1 cellular context compared by ENCODE assay signal in genomic region chr1:1573843-1574720, GRCh38.
TF ChIP-seq lines count a peak whose summit lies in the region.

No MANE protein-coding gene starts in this region.

TF ChIP-seq in H1, 55 proteins besides CTCF, POLR2A, EP300 and RAD21:
- TF ChIP-seq ASH2L (IDR thresholded peaks at IDR 0.05; ENCODE audit: low read length) (no peak), TBP (IDR thresholded peaks at IDR 0.05; ENCODE audit: low read depth, low read length) (no peak), SIX5 (IDR thresholded peaks at IDR 0.05; ENCODE audit: low read depth, low read length) (no peak), KDM4A (IDR thresholded peaks at IDR 0.05; ENCODE audit: low read depth, low read length, severe bottlenecking) (no peak), TAF1 (IDR thresholded peaks at IDR 0.05; ENCODE audit: low read depth, low read length) (no peak), CBX5 (IDR thresholded peaks at IDR 0.05; ENCODE audit: low read depth, low read length) (no peak), CREB1 (IDR thresholded peaks at IDR 0.05) (no peak), CBX8 (IDR thresholded peaks at IDR 0.05; ENCODE audit: borderline replicate concordance, low read depth, low read length) (no peak), FOSL1 (IDR thresholded peaks at IDR 0.05; ENCODE audit: insufficient read depth, low read depth, low read length) (no peak), CTBP2 (IDR thresholded peaks at IDR 0.05; ENCODE audit: borderline replicate concordance, insufficient read depth, insufficient read length, low read length) (no peak), NANOG (IDR thresholded peaks at IDR 0.05; ENCODE audit: insufficient read depth, low read depth, low read length, poor library complexity, severe bottlenecking) (no peak), PHF8 (conservative IDR thresholded peaks at IDR 0.05; ENCODE audit: low read depth, low read length) (peak; percentile 34), CEBPB (IDR thresholded peaks at IDR 0.05; ENCODE audit: low read depth, low read length) (no peak), BCL11A (IDR thresholded peaks at IDR 0.05; ENCODE audit: low read depth in 2 of 2, low read length in 2 of 2) (no peak), GABPA (IDR thresholded peaks at IDR 0.05; ENCODE audit: borderline replicate concordance, insufficient read depth, low read length) (peak; percentile 9; the same call in 1 of the 2 replicates), ZNF274 (IDR thresholded peaks at IDR 0.05; ENCODE audit: borderline replicate concordance, extremely low read depth, low read length) (no peak), CHD1 (IDR thresholded peaks at IDR 0.05; ENCODE audit: low read depth, low read length) (no peak), BACH1 (IDR thresholded peaks at IDR 0.05; ENCODE audit: low read length) (no peak), BRCA1 (IDR thresholded peaks at IDR 0.05; ENCODE audit: low read depth, low read length) (no peak), YY1 (IDR thresholded peaks at IDR 0.05; ENCODE audit: low read depth, low read length) (peak; percentile 96), SP1 (IDR thresholded peaks at IDR 0.05; ENCODE audit: low read depth, low read length) (no peak), TEAD4 (IDR thresholded peaks at IDR 0.05; ENCODE audit: low read depth, low read length) (no peak), KDM5A (IDR thresholded peaks at IDR 0.05; ENCODE audit: low read length) (peak; percentile 63; the same call in 1 of the 2 replicates), RFX5 (IDR thresholded peaks at IDR 0.05; ENCODE audit: borderline replicate concordance, low read depth, low read length) (no peak), RBBP5 (IDR thresholded peaks at IDR 0.05; ENCODE audit: borderline replicate concordance, low read depth, low read length) (peak; percentile 71; the same call in 1 of the 2 replicates), TAF7 (optimal IDR thresholded peaks at IDR 0.05; ENCODE audit: borderline replicate concordance, low read depth, low read length) (peak; percentile 1), CHD2 (IDR thresholded peaks at IDR 0.05; ENCODE audit: low read length) (peak; percentile 11; the same call in 1 of the 2 replicates), POLR2AphosphoS5 (IDR thresholded peaks at IDR 0.05; ENCODE audit: low read depth, low read length) (peak; percentile 83), GTF2F1 (IDR thresholded peaks at IDR 0.05; ENCODE audit: borderline replicate concordance, low read depth, low read length) (no peak), NRF1 (IDR thresholded peaks at IDR 0.05; ENCODE audit: low read depth, low read length) (no peak), SIRT6 (IDR thresholded peaks at IDR 0.05; ENCODE audit: low read length) (no peak), RXRA (IDR thresholded peaks at IDR 0.05; ENCODE audit: insufficient read depth, low read depth, low read length) (no peak), KDM1A (IDR thresholded peaks at IDR 0.05; ENCODE audit: borderline replicate concordance, low read length) (no peak)
- TF ChIP-seq, protein P1, sequence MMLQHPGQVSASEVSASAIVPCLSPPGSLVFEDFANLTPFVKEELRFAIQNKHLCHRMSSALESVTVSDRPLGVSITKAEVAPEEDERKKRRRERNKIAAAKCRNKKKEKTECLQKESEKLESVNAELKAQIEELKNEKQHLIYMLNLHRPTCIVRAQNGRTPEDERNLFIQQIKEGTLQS (IDR thresholded peaks at IDR 0.05; ENCODE audit: insufficient read depth, low read depth, low read length): no peak
- TF ChIP-seq, protein P2, sequence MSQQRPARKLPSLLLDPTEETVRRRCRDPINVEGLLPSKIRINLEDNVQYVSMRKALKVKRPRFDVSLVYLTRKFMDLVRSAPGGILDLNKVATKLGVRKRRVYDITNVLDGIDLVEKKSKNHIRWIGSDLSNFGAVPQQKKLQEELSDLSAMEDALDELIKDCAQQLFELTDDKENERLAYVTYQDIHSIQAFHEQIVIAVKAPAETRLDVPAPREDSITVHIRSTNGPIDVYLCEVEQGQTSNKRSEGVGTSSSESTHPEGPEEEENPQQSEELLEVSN (IDR thresholded peaks at IDR 0.05): no peak
- TF ChIP-seq, protein P3, sequence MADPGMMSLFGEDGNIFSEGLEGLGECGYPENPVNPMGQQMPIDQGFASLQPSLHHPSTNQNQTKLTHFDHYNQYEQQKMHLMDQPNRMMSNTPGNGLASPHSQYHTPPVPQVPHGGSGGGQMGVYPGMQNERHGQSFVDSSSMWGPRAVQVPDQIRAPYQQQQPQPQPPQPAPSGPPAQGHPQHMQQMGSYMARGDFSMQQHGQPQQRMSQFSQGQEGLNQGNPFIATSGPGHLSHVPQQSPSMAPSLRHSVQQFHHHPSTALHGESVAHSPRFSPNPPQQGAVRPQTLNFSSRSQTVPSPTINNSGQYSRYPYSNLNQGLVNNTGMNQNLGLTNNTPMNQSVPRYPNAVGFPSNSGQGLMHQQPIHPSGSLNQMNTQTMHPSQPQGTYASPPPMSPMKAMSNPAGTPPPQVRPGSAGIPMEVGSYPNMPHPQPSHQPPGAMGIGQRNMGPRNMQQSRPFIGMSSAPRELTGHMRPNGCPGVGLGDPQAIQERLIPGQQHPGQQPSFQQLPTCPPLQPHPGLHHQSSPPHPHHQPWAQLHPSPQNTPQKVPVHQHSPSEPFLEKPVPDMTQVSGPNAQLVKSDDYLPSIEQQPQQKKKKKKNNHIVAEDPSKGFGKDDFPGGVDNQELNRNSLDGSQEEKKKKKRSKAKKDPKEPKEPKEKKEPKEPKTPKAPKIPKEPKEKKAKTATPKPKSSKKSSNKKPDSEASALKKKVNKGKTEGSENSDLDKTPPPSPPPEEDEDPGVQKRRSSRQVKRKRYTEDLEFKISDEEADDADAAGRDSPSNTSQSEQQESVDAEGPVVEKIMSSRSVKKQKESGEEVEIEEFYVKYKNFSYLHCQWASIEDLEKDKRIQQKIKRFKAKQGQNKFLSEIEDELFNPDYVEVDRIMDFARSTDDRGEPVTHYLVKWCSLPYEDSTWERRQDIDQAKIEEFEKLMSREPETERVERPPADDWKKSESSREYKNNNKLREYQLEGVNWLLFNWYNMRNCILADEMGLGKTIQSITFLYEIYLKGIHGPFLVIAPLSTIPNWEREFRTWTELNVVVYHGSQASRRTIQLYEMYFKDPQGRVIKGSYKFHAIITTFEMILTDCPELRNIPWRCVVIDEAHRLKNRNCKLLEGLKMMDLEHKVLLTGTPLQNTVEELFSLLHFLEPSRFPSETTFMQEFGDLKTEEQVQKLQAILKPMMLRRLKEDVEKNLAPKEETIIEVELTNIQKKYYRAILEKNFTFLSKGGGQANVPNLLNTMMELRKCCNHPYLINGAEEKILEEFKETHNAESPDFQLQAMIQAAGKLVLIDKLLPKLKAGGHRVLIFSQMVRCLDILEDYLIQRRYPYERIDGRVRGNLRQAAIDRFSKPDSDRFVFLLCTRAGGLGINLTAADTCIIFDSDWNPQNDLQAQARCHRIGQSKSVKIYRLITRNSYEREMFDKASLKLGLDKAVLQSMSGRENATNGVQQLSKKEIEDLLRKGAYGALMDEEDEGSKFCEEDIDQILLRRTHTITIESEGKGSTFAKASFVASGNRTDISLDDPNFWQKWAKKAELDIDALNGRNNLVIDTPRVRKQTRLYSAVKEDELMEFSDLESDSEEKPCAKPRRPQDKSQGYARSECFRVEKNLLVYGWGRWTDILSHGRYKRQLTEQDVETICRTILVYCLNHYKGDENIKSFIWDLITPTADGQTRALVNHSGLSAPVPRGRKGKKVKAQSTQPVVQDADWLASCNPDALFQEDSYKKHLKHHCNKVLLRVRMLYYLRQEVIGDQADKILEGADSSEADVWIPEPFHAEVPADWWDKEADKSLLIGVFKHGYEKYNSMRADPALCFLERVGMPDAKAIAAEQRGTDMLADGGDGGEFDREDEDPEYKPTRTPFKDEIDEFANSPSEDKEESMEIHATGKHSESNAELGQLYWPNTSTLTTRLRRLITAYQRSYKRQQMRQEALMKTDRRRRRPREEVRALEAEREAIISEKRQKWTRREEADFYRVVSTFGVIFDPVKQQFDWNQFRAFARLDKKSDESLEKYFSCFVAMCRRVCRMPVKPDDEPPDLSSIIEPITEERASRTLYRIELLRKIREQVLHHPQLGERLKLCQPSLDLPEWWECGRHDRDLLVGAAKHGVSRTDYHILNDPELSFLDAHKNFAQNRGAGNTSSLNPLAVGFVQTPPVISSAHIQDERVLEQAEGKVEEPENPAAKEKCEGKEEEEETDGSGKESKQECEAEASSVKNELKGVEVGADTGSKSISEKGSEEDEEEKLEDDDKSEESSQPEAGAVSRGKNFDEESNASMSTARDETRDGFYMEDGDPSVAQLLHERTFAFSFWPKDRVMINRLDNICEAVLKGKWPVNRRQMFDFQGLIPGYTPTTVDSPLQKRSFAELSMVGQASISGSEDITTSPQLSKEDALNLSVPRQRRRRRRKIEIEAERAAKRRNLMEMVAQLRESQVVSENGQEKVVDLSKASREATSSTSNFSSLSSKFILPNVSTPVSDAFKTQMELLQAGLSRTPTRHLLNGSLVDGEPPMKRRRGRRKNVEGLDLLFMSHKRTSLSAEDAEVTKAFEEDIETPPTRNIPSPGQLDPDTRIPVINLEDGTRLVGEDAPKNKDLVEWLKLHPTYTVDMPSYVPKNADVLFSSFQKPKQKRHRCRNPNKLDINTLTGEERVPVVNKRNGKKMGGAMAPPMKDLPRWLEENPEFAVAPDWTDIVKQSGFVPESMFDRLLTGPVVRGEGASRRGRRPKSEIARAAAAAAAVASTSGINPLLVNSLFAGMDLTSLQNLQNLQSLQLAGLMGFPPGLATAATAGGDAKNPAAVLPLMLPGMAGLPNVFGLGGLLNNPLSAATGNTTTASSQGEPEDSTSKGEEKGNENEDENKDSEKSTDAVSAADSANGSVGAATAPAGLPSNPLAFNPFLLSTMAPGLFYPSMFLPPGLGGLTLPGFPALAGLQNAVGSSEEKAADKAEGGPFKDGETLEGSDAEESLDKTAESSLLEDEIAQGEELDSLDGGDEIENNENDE (IDR thresholded peaks at IDR 0.05; ENCODE audit: insufficient replicate concordance, low read length): no peak
